Comparison of ENCODE assay signal across 2 cellular contexts in the genomic region with DNA sequence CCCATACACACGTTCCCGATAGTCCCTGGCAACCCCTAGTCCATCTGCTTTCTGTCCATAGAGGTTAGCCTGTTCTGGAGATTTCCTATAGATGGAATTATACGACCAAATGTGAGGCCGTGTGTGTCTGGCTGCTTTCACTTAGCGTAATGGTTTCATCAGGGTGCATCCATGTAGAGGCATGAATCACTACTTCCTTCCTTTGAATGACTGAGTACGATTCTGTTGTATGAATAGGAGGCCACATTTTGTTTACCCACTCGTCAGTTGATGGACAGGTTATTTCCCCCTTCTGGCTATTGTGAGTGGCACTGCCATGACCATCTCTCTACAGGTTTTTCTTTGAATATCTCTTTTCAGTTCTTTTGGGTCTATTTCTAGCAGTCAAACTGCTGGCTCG. TPM values are rescaled to one million over a fixed set of nuclear protein-coding genes. Genes with fewer than 3 reads are reported as not detected.
"Had no signal": no experiment of that assay in that cellular context is flagged by ENCODE, and none has a peak within 500 bp of the region (broad histone marks: within the 10 kb centered on the region; RNA-seq: fewer than 3 reads in every experiment).

No MANE protein-coding gene starts in this region.

RNA-seq across cellular contexts. Expression of a gene that starts 2.1 kb away (rescaled TPM):
- total RNA-seq: K562, Right ventricle myocardium superior had no signal
